ENCODE assay signal across 3 cellular contexts in the genomic region with DNA sequence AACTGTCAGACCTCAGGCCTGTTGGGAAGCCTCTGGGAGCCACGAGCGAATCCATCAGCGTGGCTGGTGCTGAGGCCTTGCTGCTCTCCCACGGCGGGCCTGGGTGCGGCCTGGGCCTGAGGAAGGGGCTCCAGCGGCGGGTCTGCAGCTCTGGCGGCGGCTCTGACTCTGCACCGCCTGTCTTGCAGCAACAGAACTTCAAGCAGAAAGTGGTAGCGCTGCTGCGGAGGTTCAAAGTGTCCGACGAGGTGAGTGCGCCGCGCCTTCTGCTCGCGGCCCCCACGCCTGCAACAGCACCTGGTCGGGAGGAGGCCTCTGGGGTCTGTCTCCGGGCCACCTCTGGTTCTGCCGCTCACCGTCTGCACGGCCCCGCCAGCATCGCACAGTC.
"Had no signal": no experiment of that assay in that cellular context is flagged by ENCODE, and none has a peak within 500 bp of the region (broad histone marks: within the 10 kb centered on the region; RNA-seq: fewer than 3 reads in every experiment).

No MANE protein-coding gene starts in this region.

- ATAC-seq: GM12878 had no signal

- H3K4me3 ChIP-seq: GM12878 had no signal

- DNase-seq: GDM1, GF-D8 had no signal
